Comparison of ENCODE assay signal across 35 cellular contexts in the genomic region with DNA sequence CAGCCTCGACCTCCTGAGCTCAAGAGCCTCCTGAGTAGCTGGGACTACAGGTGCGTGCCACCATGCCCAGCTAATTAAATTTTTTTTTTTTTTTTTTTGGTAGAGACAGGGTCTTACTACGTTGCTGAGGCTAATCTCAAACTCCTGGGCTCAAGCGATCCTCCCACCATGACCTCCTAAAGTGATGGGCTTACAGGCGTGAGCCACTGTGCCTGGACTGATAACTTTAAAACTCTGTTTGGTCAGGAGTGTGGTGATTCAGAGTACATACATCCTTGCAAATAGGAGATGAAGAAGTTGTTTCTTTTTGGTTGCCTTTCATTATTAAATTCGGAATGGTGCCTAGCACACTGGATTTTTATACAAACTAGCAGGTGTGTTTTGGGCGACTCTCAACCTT.
"Had no signal": no experiment of that assay in that cellular context is flagged by ENCODE, and none has a peak within 500 bp of the region (broad histone marks: within the 10 kb centered on the region; RNA-seq: fewer than 3 reads in every experiment).

No MANE protein-coding gene starts in this region.

- FAIRE-seq: astrocyte had no signal

- H3K36me3 ChIP-seq: adrenal gland, brain microvascular endothelial cell, breast epithelium had no signal

- ATAC-seq: activated CD8-positive, alpha-beta T cell treated with anti-CD3 and anti-CD28 coated beads for 36 hours; activated naive CD4-positive, alpha-beta T cell treated with anti-CD3 and anti-CD28 coated beads, Interleukin-2, amount 50 U/mL, for 72 hours; activated T-cell treated with anti-CD3 and anti-CD28 coated beads, Interleukin-2, amount 50 U/mL, for 4 hours; activated T-cell treated with anti-CD3 and anti-CD28 coated beads, Interleukin-2, amount 50 U/mL, for 72 hours; activated T-helper 17 cell treated with anti-CD3 and anti-CD28 coated beads, Interleukin-2, amount 50 U/mL, for 72 hours; body of pancreas had no signal

- H3K4me3 ChIP-seq: adrenal gland, body of pancreas, breast epithelium had no signal

- DNase-seq: activated B cell treated with CpG ODN at 0.5 μM for 24 hours; activated CD4-positive, alpha-beta memory T cell treated with anti-CD3 and anti-CD28 coated beads for 36 hours; activated CD4-positive, alpha-beta T cell treated with anti-CD3 and anti-CD28 coated beads for 4 hours; activated CD4-positive, alpha-beta T cell treated with anti-CD3 and anti-CD28 coated beads, Interleukin-2, amount 10 ng/mL, durations not matched to agents 24 days and 14 days; activated CD4-positive, alpha-beta T cell treated with anti-CD3 and anti-CD28 coated beads, Interleukin-2, amount 50 U/mL, for 1 hour; activated CD4-positive, alpha-beta T cell treated with anti-CD3 and anti-CD28 coated beads, Interleukin-2, amount 50 U/mL, for 4 hours; activated CD4-positive, CD25-positive, alpha-beta regulatory T cell treated with anti-CD3 and anti-CD28 coated beads, Interleukin-2, amount 50 U/mL, for 72 hours; activated CD8-positive, alpha-beta memory T cell treated with anti-CD3 and anti-CD28 coated beads, Interleukin-2, amount 50 U/mL, for 4 hours; activated CD8-positive, alpha-beta T cell treated with anti-CD3 and anti-CD28 coated beads for 36 hours; activated effector memory CD4-positive, alpha-beta T cell treated with anti-CD3 and anti-CD28 coated beads, Interleukin-2, amount 50 U/mL, for 16 hours; activated gamma-delta T cell treated with Interleukin-2 at 50 U/mL for 16 hours; activated naive CD4-positive, alpha-beta T cell; activated naive CD4-positive, alpha-beta T cell treated with anti-CD3 and anti-CD28 coated beads for 36 hours; activated naive CD4-positive, alpha-beta T cell treated with anti-CD3 and anti-CD28 coated beads, Interleukin-2, amount 50 U/mL, for 16 hours; activated naive CD8-positive, alpha-beta T cell treated with anti-CD3 and anti-CD28 coated beads for 36 hours; activated T-cell treated with anti-CD3 and anti-CD28 coated beads for 4 hours; activated T-cell treated with anti-CD3 and anti-CD28 coated beads, Interleukin-2, amount 50 U/mL, for 1 hour; activated T-cell treated with anti-CD3 and anti-CD28 coated beads, Interleukin-2, amount 50 U/mL, for 4 hours; activated T-cell treated with anti-CD3 and anti-CD28 coated beads, Interleukin-2, amount 50 U/mL, for 72 hours; adrenal gland; amniotic stem cell; aorta; body of pancreas; brain microvascular endothelial cell; caudate nucleus; cerebellar nuclear complex; SW 1271; T-helper 1 cell; T-helper 2 cell; T-helper 9 cell had no signal

- H3K9me3 ChIP-seq: adrenal gland, body of pancreas had no signal

- H3K27me3 ChIP-seq: adrenal gland, body of pancreas, brain microvascular endothelial cell, breast epithelium had no signal

- H3K27ac ChIP-seq: adrenal gland, body of pancreas, brain microvascular endothelial cell, breast epithelium, VCaP had no signal

- H3K4me1 ChIP-seq: adrenal gland, breast epithelium had no signal
